Comparison of ENCODE assay signal across 30 cellular contexts in genomic region chr4:55215087-55215486, GRCh38.
"Had no signal": no experiment of that assay in that cellular context is flagged by ENCODE, and none has a peak within 500 bp of the region (broad histone marks: within the 10 kb centered on the region; RNA-seq: fewer than 3 reads in every experiment).

No MANE protein-coding gene starts in this region.

- H3K36me3 ChIP-seq: breast epithelium, left lung, lower lobe of right lung, neutrophil, right atrium auricular region, thyroid gland, upper lobe of left lung had no signal

- H3K27me3 ChIP-seq: breast epithelium, left lung, neutrophil, right atrium auricular region, thyroid gland, upper lobe of left lung had no signal

- H3K4me2 ChIP-seq: smooth muscle cell had no signal

- H3K4me3 Mint-ChIP-seq: activated CD4-positive, alpha-beta memory T cell treated with anti-CD3 and anti-CD28 coated beads, Interleukin-2, amount 10 ng/mL, durations not matched to agents 7 days and 5 days; activated CD4-positive, alpha-beta T cell treated with anti-CD3 and anti-CD28 coated beads, Interleukin-2, amount 10 ng/mL, durations not matched to agents 7 days and 5 days; activated T-cell treated with anti-CD3 and anti-CD28 coated beads, Interleukin-2, amount 50 U/mL, for 4 hours; activated T-helper 17 cell treated with anti-CD3 and anti-CD28 coated beads, Interleukin-2, amount 50 U/mL, for 72 hours; dendritic cell treated with granulocyte-macrophage colony-stimulating factor and Interleukin-4, amounts not matched to agents 40 ng/mL and 50 ng/mL, for 4 days; nephron; stimulated activated memory B cell treated with anti-CD40 and anti-IgM and Interleukin-4, amounts not matched to agents 10 μg/mL and 1 μg/mL and 100 μg/mL, for 72 hours; stimulated activated naive CD8-positive, alpha-beta T cell treated with anti-CD3 and anti-CD28 coated beads, Interleukin-15, amount 100 ng/mL, for 72 hours; WTC11 had no signal

- H3K4me1 ChIP-seq: left lung, right atrium auricular region, thyroid gland had no signal

- H3K27me3 Mint-ChIP-seq: activated CD4-positive, alpha-beta memory T cell treated with anti-CD3 and anti-CD28 coated beads, Interleukin-2, amount 10 ng/mL, durations not matched to agents 7 days and 5 days; activated CD4-positive, alpha-beta T cell treated with anti-CD3 and anti-CD28 coated beads, Interleukin-2, amount 10 ng/mL, durations not matched to agents 7 days and 5 days; dendritic cell treated with granulocyte-macrophage colony-stimulating factor and Interleukin-4, amounts not matched to agents 40 ng/mL and 50 ng/mL, for 4 days; stimulated activated memory B cell treated with anti-CD40 and anti-IgM and Interleukin-4, amounts not matched to agents 10 μg/mL and 1 μg/mL and 100 μg/mL, for 72 hours had no signal

- DNase-seq: activated CD4-positive, alpha-beta memory T cell treated with anti-CD3 and anti-CD28 coated beads, Interleukin-2, amount 10 ng/mL, durations not matched to agents 7 days and 5 days; activated CD4-positive, alpha-beta T cell treated with anti-CD3 and anti-CD28 coated beads for 1 hour; activated CD4-positive, alpha-beta T cell treated with anti-CD3 and anti-CD28 coated beads, Interleukin-2, amount 10 ng/mL, durations not matched to agents 7 days and 5 days; activated gamma-delta T cell treated with Interleukin-2 at 50 U/mL for 16 hours; activated naive CD4-positive, alpha-beta T cell treated with anti-CD3 and anti-CD28 coated beads, Interleukin-2, amount 50 U/mL, for 16 hours; activated T-cell treated with anti-CD3 and anti-CD28 coated beads, Interleukin-2, amount 50 U/mL, for 4 hours; amniotic stem cell; central memory CD4-positive, alpha-beta T cell; effector CD4-positive, alpha-beta T cell; left lung; lower lobe of right lung; mesendoderm; stimulated activated CD4-positive, alpha-beta T cell treated with anti-CD3 and anti-CD28 coated beads, Interleukin-1b, Interleukin-23, amount 100 ng/mL, for 48 hours; stimulated activated CD4-positive, alpha-beta T cell treated with anti-CD3 and anti-CD28 coated beads, Interleukin-4, amount 100 ng/mL, for 4 hours; stimulated activated CD8-positive, alpha-beta memory T cell treated with anti-CD3 and anti-CD28 coated beads, Interleukin-4, amount 100 ng/mL, for 48 hours; stimulated activated naive CD8-positive, alpha-beta T cell treated with anti-CD3 and anti-CD28 coated beads, Interleukin-15, amount 100 ng/mL, for 72 hours; substantia nigra; T-helper 2 cell; thyroid gland; upper lobe of left lung had no signal

- ATAC-seq: activated T-cell treated with anti-CD3 and anti-CD28 coated beads, Interleukin-2, amount 50 U/mL, for 4 hours; activated T-helper 17 cell treated with anti-CD3 and anti-CD28 coated beads, Interleukin-2, amount 50 U/mL, for 72 hours; left lung; lower lobe of right lung; stimulated activated memory B cell treated with anti-CD40 and anti-IgM and Interleukin-4, amounts not matched to agents 10 μg/mL and 1 μg/mL and 100 μg/mL, for 72 hours; stimulated activated naive CD8-positive, alpha-beta T cell treated with anti-CD3 and anti-CD28 coated beads, Interleukin-15, amount 100 ng/mL, for 72 hours; WTC11 had no signal

- H3K27ac Mint-ChIP-seq: activated CD4-positive, alpha-beta memory T cell treated with anti-CD3 and anti-CD28 coated beads, Interleukin-2, amount 10 ng/mL, durations not matched to agents 7 days and 5 days; activated CD4-positive, alpha-beta T cell treated with anti-CD3 and anti-CD28 coated beads, Interleukin-2, amount 10 ng/mL, durations not matched to agents 7 days and 5 days; activated T-helper 17 cell treated with anti-CD3 and anti-CD28 coated beads, Interleukin-2, amount 50 U/mL, for 72 hours; dendritic cell treated with granulocyte-macrophage colony-stimulating factor and Interleukin-4, amounts not matched to agents 40 ng/mL and 50 ng/mL, for 4 days; stimulated activated memory B cell treated with anti-CD40 and anti-IgM and Interleukin-4, amounts not matched to agents 10 μg/mL and 1 μg/mL and 100 μg/mL, for 72 hours; WTC11 had no signal

- H3K4me3 ChIP-seq: breast epithelium, left lung, lower lobe of right lung, right atrium auricular region, smooth muscle cell, thyroid gland, upper lobe of left lung had no signal

- H3K9me3 Mint-ChIP-seq: activated CD4-positive, alpha-beta memory T cell treated with anti-CD3 and anti-CD28 coated beads, Interleukin-2, amount 10 ng/mL, durations not matched to agents 7 days and 5 days; activated CD4-positive, alpha-beta T cell treated with anti-CD3 and anti-CD28 coated beads, Interleukin-2, amount 10 ng/mL, durations not matched to agents 7 days and 5 days; activated T-cell treated with anti-CD3 and anti-CD28 coated beads, Interleukin-2, amount 50 U/mL, for 4 hours; activated T-helper 17 cell treated with anti-CD3 and anti-CD28 coated beads, Interleukin-2, amount 50 U/mL, for 72 hours; dendritic cell treated with granulocyte-macrophage colony-stimulating factor and Interleukin-4, amounts not matched to agents 40 ng/mL and 50 ng/mL, for 4 days had no signal

- H3K36me3 Mint-ChIP-seq: stimulated activated memory B cell treated with anti-CD40 and anti-IgM and Interleukin-4, amounts not matched to agents 10 μg/mL and 1 μg/mL and 100 μg/mL, for 72 hours had no signal

- FAIRE-seq: islet of Langerhans had no signal

- H3K27ac ChIP-seq: breast epithelium, lower lobe of right lung, neutrophil, right atrium auricular region, thyroid gland had no signal

- H3K9me3 ChIP-seq: breast epithelium, left lung, lower lobe of right lung, neutrophil, right atrium auricular region, thyroid gland, upper lobe of left lung had no signal

- H3K4me1 Mint-ChIP-seq: activated CD4-positive, alpha-beta memory T cell treated with anti-CD3 and anti-CD28 coated beads, Interleukin-2, amount 10 ng/mL, durations not matched to agents 7 days and 5 days; activated CD4-positive, alpha-beta T cell treated with anti-CD3 and anti-CD28 coated beads, Interleukin-2, amount 10 ng/mL, durations not matched to agents 7 days and 5 days; activated T-helper 17 cell treated with anti-CD3 and anti-CD28 coated beads, Interleukin-2, amount 50 U/mL, for 72 hours; stimulated activated memory B cell treated with anti-CD40 and anti-IgM and Interleukin-4, amounts not matched to agents 10 μg/mL and 1 μg/mL and 100 μg/mL, for 72 hours; stimulated activated naive CD8-positive, alpha-beta T cell treated with anti-CD3 and anti-CD28 coated beads, Interleukin-15, amount 100 ng/mL, for 72 hours had no signal
